8 cellular contexts compared by ENCODE assay signal in the genomic region with DNA sequence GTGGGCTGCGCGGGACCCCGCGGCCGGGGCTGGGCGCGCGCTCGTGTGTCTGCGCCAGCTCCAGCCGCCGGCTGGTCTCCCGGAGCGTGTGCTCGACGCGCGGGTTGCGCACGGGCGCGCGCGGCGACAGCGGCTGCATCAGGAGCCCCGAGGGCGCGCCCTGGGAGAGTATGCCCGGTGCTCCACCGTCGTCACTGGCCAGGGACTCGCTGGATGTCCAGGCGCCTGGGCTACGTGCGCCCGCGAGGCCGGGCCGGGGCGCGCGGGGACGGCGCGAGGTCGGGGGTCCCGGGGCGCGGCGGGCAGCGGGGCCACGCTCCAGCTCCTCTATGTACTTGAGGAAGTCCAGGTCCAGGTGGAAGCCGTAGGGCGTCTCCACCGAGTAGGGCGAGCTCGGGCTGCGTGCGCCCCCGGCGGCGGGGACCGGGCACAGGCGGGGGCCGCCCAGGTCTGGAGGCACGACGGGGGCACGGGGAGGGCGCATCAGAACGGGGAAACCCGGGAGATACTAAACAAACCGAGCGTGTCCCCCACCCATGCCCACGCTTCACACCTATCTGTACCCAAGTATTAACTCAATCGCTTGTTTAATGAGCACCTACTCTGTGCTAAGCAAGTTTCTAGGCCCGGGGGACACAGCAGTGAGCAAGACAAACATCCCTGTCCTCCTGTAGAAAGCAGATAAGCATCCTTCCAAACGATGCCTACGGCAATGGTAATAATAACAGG. TPM values are rescaled to one million over a fixed set of nuclear protein-coding genes. Genes with fewer than 3 reads are reported as not detected.
DNase-seq lines count a peak whose midpoint lies in the region; ATAC-seq and TF ChIP-seq lines count a peak whose summit lies in the region.

No MANE protein-coding gene starts in this region.

- H3K4me3 Mint-ChIP-seq in WTC11 = peak overlapping the region; percentile 59

- H3K4me2 ChIP-seq in hepatocyte = peak overlapping the region; percentile 72

- H3K27ac ChIP-seq in hepatocyte (no peak overlapping the region), thymus (ENCODE audit: low read depth) (no peak overlapping the region)

- DNase-seq in stimulated activated CD4-positive, alpha-beta T cell treated with anti-CD3 and anti-CD28 coated beads, Interleukin-15, amount 100 ng/mL, for 24 hours = peak; percentile 58
- DNase-seq in stimulated activated CD4-positive, alpha-beta T cell treated with anti-CD3 and anti-CD28 coated beads, Interleukin-4, amount 100 ng/mL, for 24 hours = no peak
- DNase-seq in WTC11 (ENCODE audit: low spot score) = peak; percentile 59
- no peak for DNase-seq in hepatocyte (ENCODE audit: low spot score)
- DNase-seq in anterior cingulate cortex (lab: John Stamatoyannopoulos, UW) = no peak

- H3K36me3 Mint-ChIP-seq in WTC11 = no peaks in the 10 kb centered on the region

- H3K4me3 ChIP-seq in hepatocyte = no peak overlapping the region
- peak overlapping the region; percentile 39 for H3K4me3 ChIP-seq in thymus (ENCODE audit: low read length)

- H3K9me3 ChIP-seq in hepatocyte (ENCODE audit: low read depth) (no peaks in the 10 kb centered on the region), thymus (ENCODE audit: control insufficient read depth) (no peaks in the 10 kb centered on the region)

- peaks cover 37% of the 10 kb centered on the region for H3K27me3 ChIP-seq in hepatocyte
- peaks cover 48% of the 10 kb centered on the region for H3K27me3 ChIP-seq in thymus (ENCODE audit: control insufficient read depth, insufficient read depth)

- H3K27ac Mint-ChIP-seq in WTC11 = no peak overlapping the region; the same call in 1 of the 2 replicates

- H3K27me3 Mint-ChIP-seq in WTC11 (ENCODE audit: low read depth) = peaks cover 67% of the 10 kb centered on the region

- no peaks in the 10 kb centered on the region for H3K9me2 ChIP-seq in hepatocyte (replicated peaks; ENCODE audit: insufficient read depth)

- CTCF ChIA-PET in WTC11 (lab: Charles Lee) = interaction anchor here (0.6 to 5.7 kb wide), 24 partner anchors 10 to 333 kb away, joined by 3 to 40 read pairs (median 3); partner anchors contain the start of genes ANGPTL4, HNRNPM, MARCHF2 and RAB11B

- H3K9me3 Mint-ChIP-seq in WTC11 = no peaks in the 10 kb centered on the region

- peaks cover 23% of the 10 kb centered on the region for H3K4me1 Mint-ChIP-seq in WTC11

- ATAC-seq in WTC11 = peak; percentile 35
- no peak for ATAC-seq in HG03342 (IDR thresholded peaks at IDR 0.05; ENCODE audit: unreplicated experiment)
- no peak for ATAC-seq in GM18873 (IDR thresholded peaks at IDR 0.05; ENCODE audit: low FRiP score, unreplicated experiment)

- H3K36me3 ChIP-seq in hepatocyte (replicated peaks; ENCODE audit: insufficient read depth, low read depth) (no peaks in the 10 kb centered on the region), thymus (ENCODE audit: control insufficient read depth, insufficient read depth) (no peaks in the 10 kb centered on the region)

- H4K20me1 ChIP-seq in hepatocyte (ENCODE audit: insufficient read depth, poor library complexity, severe bottlenecking) = no peaks in the 10 kb centered on the region

- peaks cover 10% of the 10 kb centered on the region for H3K4me1 ChIP-seq in hepatocyte (ENCODE audit: insufficient read depth)
- peaks cover 4% of the 10 kb centered on the region for H3K4me1 ChIP-seq in thymus (ENCODE audit: control insufficient read depth, insufficient read depth, low read length)

- no peak overlapping the region for H2AFZ ChIP-seq in hepatocyte

- H3K79me2 ChIP-seq in hepatocyte = no peaks in the 10 kb centered on the region

- TF ChIP-seq CTCF in WTC11 (IDR thresholded peaks at IDR 0.05) (peak; percentile 29; the same call in 1 of the 2 replicates), hepatocyte (IDR thresholded peaks at IDR 0.05; ENCODE audit: poor library complexity) (no peak)

- WGBS in hepatocyte (ENCODE audit: low lambda C conversion rate, missing lambda C conversion rate) = 9% methylated on average over 50 of the region's 79 CpGs
- 6% methylated on average over 79 of the region's 79 CpGs for WGBS in thymus

- POLR2A ChIA-PET in WTC11 (lab: Charles Lee) = interaction anchor here (0.6 to 1.1 kb wide), 4 partner anchors 9 to 245 kb away, joined by 3 read pairs; no protein-coding TSS in a partner anchor

TF ChIP-seq in WTC11, 78 proteins besides CTCF, POLR2A, EP300 and RAD21 (continues in another document):
- TF ChIP-seq, protein P1, sequence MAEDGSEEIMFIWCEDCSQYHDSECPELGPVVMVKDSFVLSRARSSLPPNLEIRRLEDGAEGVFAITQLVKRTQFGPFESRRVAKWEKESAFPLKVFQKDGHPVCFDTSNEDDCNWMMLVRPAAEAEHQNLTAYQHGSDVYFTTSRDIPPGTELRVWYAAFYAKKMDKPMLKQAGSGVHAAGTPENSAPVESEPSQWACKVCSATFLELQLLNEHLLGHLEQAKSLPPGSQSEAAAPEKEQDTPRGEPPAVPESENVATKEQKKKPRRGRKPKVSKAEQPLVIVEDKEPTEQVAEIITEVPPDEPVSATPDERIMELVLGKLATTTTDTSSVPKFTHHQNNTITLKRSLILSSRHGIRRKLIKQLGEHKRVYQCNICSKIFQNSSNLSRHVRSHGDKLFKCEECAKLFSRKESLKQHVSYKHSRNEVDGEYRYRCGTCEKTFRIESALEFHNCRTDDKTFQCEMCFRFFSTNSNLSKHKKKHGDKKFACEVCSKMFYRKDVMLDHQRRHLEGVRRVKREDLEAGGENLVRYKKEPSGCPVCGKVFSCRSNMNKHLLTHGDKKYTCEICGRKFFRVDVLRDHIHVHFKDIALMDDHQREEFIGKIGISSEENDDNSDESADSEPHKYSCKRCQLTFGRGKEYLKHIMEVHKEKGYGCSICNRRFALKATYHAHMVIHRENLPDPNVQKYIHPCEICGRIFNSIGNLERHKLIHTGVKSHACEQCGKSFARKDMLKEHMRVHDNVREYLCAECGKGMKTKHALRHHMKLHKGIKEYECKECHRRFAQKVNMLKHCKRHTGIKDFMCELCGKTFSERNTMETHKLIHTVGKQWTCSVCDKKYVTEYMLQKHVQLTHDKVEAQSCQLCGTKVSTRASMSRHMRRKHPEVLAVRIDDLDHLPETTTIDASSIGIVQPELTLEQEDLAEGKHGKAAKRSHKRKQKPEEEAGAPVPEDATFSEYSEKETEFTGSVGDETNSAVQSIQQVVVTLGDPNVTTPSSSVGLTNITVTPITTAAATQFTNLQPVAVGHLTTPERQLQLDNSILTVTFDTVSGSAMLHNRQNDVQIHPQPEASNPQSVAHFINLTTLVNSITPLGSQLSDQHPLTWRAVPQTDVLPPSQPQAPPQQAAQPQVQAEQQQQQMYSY (CRISPR knock-in tag; IDR thresholded peaks at IDR 0.05) = peak; percentile 62; the same call in 1 of the 2 replicates
- TF ChIP-seq E2F1 (CRISPR knock-in tag; IDR thresholded peaks at IDR 0.05) (no peak), RORB (CRISPR knock-in tag; IDR thresholded peaks at IDR 0.05) (no peak), NFATC4 (CRISPR knock-in tag; IDR thresholded peaks at IDR 0.05) (no peak)
- TF ChIP-seq, protein P2, sequence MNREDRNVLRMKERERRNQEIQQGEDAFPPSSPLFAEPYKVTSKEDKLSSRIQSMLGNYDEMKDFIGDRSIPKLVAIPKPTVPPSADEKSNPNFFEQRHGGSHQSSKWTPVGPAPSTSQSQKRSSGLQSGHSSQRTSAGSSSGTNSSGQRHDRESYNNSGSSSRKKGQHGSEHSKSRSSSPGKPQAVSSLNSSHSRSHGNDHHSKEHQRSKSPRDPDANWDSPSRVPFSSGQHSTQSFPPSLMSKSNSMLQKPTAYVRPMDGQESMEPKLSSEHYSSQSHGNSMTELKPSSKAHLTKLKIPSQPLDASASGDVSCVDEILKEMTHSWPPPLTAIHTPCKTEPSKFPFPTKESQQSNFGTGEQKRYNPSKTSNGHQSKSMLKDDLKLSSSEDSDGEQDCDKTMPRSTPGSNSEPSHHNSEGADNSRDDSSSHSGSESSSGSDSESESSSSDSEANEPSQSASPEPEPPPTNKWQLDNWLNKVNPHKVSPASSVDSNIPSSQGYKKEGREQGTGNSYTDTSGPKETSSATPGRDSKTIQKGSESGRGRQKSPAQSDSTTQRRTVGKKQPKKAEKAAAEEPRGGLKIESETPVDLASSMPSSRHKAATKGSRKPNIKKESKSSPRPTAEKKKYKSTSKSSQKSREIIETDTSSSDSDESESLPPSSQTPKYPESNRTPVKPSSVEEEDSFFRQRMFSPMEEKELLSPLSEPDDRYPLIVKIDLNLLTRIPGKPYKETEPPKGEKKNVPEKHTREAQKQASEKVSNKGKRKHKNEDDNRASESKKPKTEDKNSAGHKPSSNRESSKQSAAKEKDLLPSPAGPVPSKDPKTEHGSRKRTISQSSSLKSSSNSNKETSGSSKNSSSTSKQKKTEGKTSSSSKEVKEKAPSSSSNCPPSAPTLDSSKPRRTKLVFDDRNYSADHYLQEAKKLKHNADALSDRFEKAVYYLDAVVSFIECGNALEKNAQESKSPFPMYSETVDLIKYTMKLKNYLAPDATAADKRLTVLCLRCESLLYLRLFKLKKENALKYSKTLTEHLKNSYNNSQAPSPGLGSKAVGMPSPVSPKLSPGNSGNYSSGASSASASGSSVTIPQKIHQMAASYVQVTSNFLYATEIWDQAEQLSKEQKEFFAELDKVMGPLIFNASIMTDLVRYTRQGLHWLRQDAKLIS (CRISPR knock-in tag; IDR thresholded peaks at IDR 0.05; ENCODE audit: borderline replicate concordance) = no peak

RNA-seq across cellular contexts. Expression of gene KANK3, which starts 7.6 kb away (rescaled TPM):
- 7.8 to 8.0 TPM (median 8.0 TPM) in 3 replicates for total RNA-seq in WTC11 (2021)
- total RNA-seq in hepatocyte = 0.56 and 3.2 TPM in 2 replicates
- polyA plus RNA-seq in hepatocyte = 1.2 TPM in 1 of 2 replicates, not detected in the other
- polyA plus RNA-seq in thymus = 6.0 TPM

RNA-seq across cellular contexts. Expression of gene RPS28, which starts 14.2 kb away (rescaled TPM):
- total RNA-seq in WTC11 (2021) = 2,082 to 2,373 TPM (median 2,292 TPM) in 3 replicates
- 293 and 312 TPM in 2 replicates for total RNA-seq in hepatocyte
- polyA plus RNA-seq in hepatocyte = 683 and 693 TPM in 2 replicates
- 1,415 TPM for polyA plus RNA-seq in thymus

RNA-seq across cellular contexts. Expression of gene NDUFA7, which starts 14.3 kb away (rescaled TPM):
- total RNA-seq in WTC11 (2021) (76.4 to 101 TPM (median 91.9 TPM) in 3 replicates), hepatocyte (34.4 and 44.9 TPM in 2 replicates)
- polyA plus RNA-seq in hepatocyte (115 and 124 TPM in 2 replicates), thymus (110 TPM)

RNA-seq across cellular contexts. Expression of gene CD320, which starts 27.3 kb away (rescaled TPM):
- total RNA-seq in WTC11 (2021) (107 to 121 TPM (median 114 TPM) in 3 replicates), hepatocyte (44.5 and 53.8 TPM in 2 replicates)
- polyA plus RNA-seq in hepatocyte (77.5 and 91.4 TPM in 2 replicates), thymus (31.9 TPM)

RNA-seq across cellular contexts. Expression of gene ANGPTL4, which starts 28.4 kb away (rescaled TPM):
- total RNA-seq in WTC11 (2021) (1.0 to 2.7 TPM (median 2.2 TPM) in 3 replicates), hepatocyte (12.0 and 14.7 TPM in 2 replicates)
- polyA plus RNA-seq in hepatocyte (23.4 and 26.3 TPM in 2 replicates), thymus (14.4 TPM)

Comparison
In these comparisons a context has a peak if more than half of its experiments do, and no peak if none do; other contexts are left out.
1. DNase-seq: peak in stimulated activated CD4-positive, alpha-beta T cell treated with anti-CD3 and anti-CD28 coated beads, Interleukin-15, amount 100 ng/mL, for 24 hours (single experiment) and WTC11 (single experiment); none in stimulated activated CD4-positive, alpha-beta T cell treated with anti-CD3 and anti-CD28 coated beads, Interleukin-4, amount 100 ng/mL, for 24 hours (single experiment), hepatocyte (single experiment) and anterior cingulate cortex (0 of 58).